ENCODE assay signal across 18 cellular contexts in the genomic region with DNA sequence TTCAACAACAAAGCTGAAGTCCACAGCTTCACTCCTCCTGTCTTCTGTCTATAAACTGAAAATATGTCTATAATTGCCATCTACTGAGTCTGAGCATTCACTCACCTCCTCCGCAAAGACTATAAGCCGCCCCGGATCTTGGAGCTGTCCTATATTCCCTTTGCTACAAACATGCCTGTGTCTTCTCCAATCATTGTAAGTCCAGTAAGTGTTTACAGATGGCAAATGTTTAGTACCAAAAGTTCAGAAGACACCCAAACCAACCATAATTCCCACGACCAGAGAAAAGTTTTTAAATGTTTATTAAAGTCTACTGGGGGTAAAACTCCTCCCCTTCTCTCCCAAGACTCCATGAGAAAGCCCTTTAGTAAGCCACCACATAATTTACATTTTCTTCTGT.
DNase-seq lines count a peak whose midpoint lies in the region; ATAC-seq, FAIRE-seq and TF ChIP-seq lines count a peak whose summit lies in the region.
"Had no signal": no experiment of that assay in that cellular context is flagged by ENCODE, and none has a peak within 500 bp of the region (broad histone marks: within the 10 kb centered on the region; RNA-seq: fewer than 3 reads in every experiment).

No MANE protein-coding gene starts in this region.

- H3K9ac ChIP-seq in mesenchymal stem cell (ENCODE audit: low read length), result no peak overlapping the region

- ATAC-seq in GM21367 (IDR thresholded peaks at IDR 0.05; ENCODE audit: unreplicated experiment) (no peak), HG03571 (IDR thresholded peaks at IDR 0.05; ENCODE audit: unreplicated experiment) (no peak)
- ATAC-seq in activated CD8-positive, alpha-beta T cell treated with anti-CD3 and anti-CD28 coated beads for 36 hours, result no peak
- ATAC-seq: HepG2 had no signal

- no peak overlapping the region for H2BK15ac ChIP-seq in mesenchymal stem cell (ENCODE audit: low read depth, poor library complexity, severe bottlenecking)

- H3K23ac ChIP-seq in mesenchymal stem cell (ENCODE audit: low read length in 2 of 2), result no peak overlapping the region

- H4K91ac ChIP-seq in mesenchymal stem cell (ENCODE audit: low read length), result no peak overlapping the region

- no peak overlapping the region for H2BK120ac ChIP-seq in mesenchymal stem cell (ENCODE audit: low read depth, low read length)

- intact Hi-C loops in A673 (cut with micrococcal nuclease; ENCODE audit: unreplicated experiment), result no loop called here
- intact Hi-C loops in activated CD8-positive, alpha-beta T cell treated with anti-CD3 and anti-CD28 coated beads for 36 hours (cut with micrococcal nuclease), result no loop called here

- H3K36me3 ChIP-seq in A673 (ENCODE audit: insufficient read depth, low read length, poor library complexity, severe bottlenecking) (no peaks in the 10 kb centered on the region), mesenchymal stem cell (ENCODE audit: control insufficient read depth in 1 of 2, insufficient read depth in 2 of 2, low read depth in 1 of 2, low read length in 2 of 2) (peaks cover 0 to 19% of the 10 kb centered on the region in 2 experiments)
- H3K36me3 ChIP-seq: SJCRH30 had no signal

- peaks cover 3% of the 10 kb centered on the region for H3K36me3 Mint-ChIP-seq in IgD-negative memory B cell
- no peaks in the 10 kb centered on the region for H3K36me3 Mint-ChIP-seq in activated CD8-positive, alpha-beta T cell treated with anti-CD3 and anti-CD28 coated beads for 36 hours (ENCODE audit: low read depth)

- H3K27ac ChIP-seq in A673 (ENCODE audit: low read depth, low read length, poor library complexity, severe bottlenecking) (peak overlapping the region; percentile 55), mesenchymal stem cell (ENCODE audit: low read length, poor library complexity, severe bottlenecking) (no peak overlapping the region)
- H3K27ac ChIP-seq: SJCRH30 had no signal

- H3K14ac ChIP-seq in mesenchymal stem cell (ENCODE audit: low read length in 2 of 2), result no peak overlapping the region

- H3K4me1 ChIP-seq in A673 (ENCODE audit: insufficient read depth, low read length, poor library complexity, severe bottlenecking), result peaks cover 51% of the 10 kb centered on the region
- peaks cover 2% of the 10 kb centered on the region for H3K4me1 ChIP-seq in mesenchymal stem cell (ENCODE audit: control insufficient read depth, insufficient read depth, low read depth, low read length)

- peak overlapping the region in 2 of 3 donors; percentile 9 to 14 for H3K27ac Mint-ChIP-seq in IgD-negative memory B cell
- no peak overlapping the region for H3K27ac Mint-ChIP-seq in activated CD8-positive, alpha-beta T cell treated with anti-CD3 and anti-CD28 coated beads for 36 hours
- H3K27ac Mint-ChIP-seq: HFFc6 had no signal

- POLR2A ChIA-PET in A673 (lab: Charles Lee; ENCODE audit: low non-redundant PET), result no interaction called here
- POLR2A ChIA-PET in activated CD8-positive, alpha-beta T cell treated with anti-CD3 and anti-CD28 coated beads for 36 hours (lab: Charles Lee), result no interaction called here

- peak overlapping the region in 1 of 2 experiments; percentile 34 for H3K18ac ChIP-seq in mesenchymal stem cell (ENCODE audit: low read depth in 1 of 2, low read length in 2 of 2)

- no peak overlapping the region for H3K4me3 Mint-ChIP-seq in IgD-negative memory B cell
- no peak overlapping the region for H3K4me3 Mint-ChIP-seq in activated CD8-positive, alpha-beta T cell treated with anti-CD3 and anti-CD28 coated beads for 36 hours
- H3K4me3 Mint-ChIP-seq: HFFc6 had no signal

- DNase-seq in A673 (ENCODE audit: low spot score), result peak; percentile 14
- peak; percentile 45 for DNase-seq in mesenchymal stem cell
- DNase-seq in central memory CD4-positive, alpha-beta T cell, result no peak
- no peak for DNase-seq in activated CD8-positive, alpha-beta T cell treated with anti-CD3 and anti-CD28 coated beads for 36 hours
- DNase-seq: C1 segment of cervical spinal cord, DMS79, HFFc6, KG1, NCI-H1417, NCI-H187, NCI-H526, SJCRH30 had no signal

- 58% methylated on average over 3 of the region's 4 CpGs for WGBS in mesenchymal stem cell

- CTCF ChIA-PET in A673 (lab: Charles Lee), result no interaction called here
- CTCF ChIA-PET in activated CD8-positive, alpha-beta T cell treated with anti-CD3 and anti-CD28 coated beads for 36 hours (lab: Charles Lee), result no interaction called here

- H3K4me3 ChIP-seq in A673 (ENCODE audit: low read depth, low read length, poor library complexity, severe bottlenecking), result no peak overlapping the region
- no peak overlapping the region for H3K4me3 ChIP-seq in mesenchymal stem cell (ENCODE audit: insufficient read depth in 1 of 2, low read depth in 1 of 2, low read length in 2 of 2)
- H3K4me3 ChIP-seq: SJCRH30 had no signal

- TF ChIP-seq CTCF in A673 (conservative IDR thresholded peaks at IDR 0.05; ENCODE audit: low read depth, low read length), result no peak
- no peak for TF ChIP-seq CTCF in activated CD8-positive, alpha-beta T cell treated with anti-CD3 and anti-CD28 coated beads for 36 hours (IDR thresholded peaks at IDR 0.05)

- peak overlapping the region; percentile 31 for H4K8ac ChIP-seq in mesenchymal stem cell (ENCODE audit: low read length)

- H3K9me3 ChIP-seq in A673 (ENCODE audit: low read depth, low read length, poor library complexity, severe bottlenecking) (no peaks in the 10 kb centered on the region), mesenchymal stem cell (ENCODE audit: control insufficient read depth, low read length) (no peaks in the 10 kb centered on the region)
- H3K9me3 ChIP-seq: SJCRH30 had no signal

- H3K27me3 ChIP-seq in A673 (replicated peaks; ENCODE audit: insufficient read depth, low read depth, low read length, poor library complexity), result no peaks in the 10 kb centered on the region
- H3K27me3 ChIP-seq in mesenchymal stem cell (ENCODE audit: control insufficient read depth in 1 of 2, insufficient read depth in 1 of 2, low read length in 2 of 2), result no peaks in the 10 kb centered on the region
- H3K27me3 ChIP-seq: SJCRH30 had no signal

- no peak overlapping the region for H3K4me2 ChIP-seq in mesenchymal stem cell (ENCODE audit: low read length, poor library complexity, severe bottlenecking)

- H2BK12ac ChIP-seq in mesenchymal stem cell (ENCODE audit: low read length in 2 of 2), result peak overlapping the region in 1 of 2 experiments; percentile 54

- BruUV-seq in A673 (replicated peaks; lab: Mats Ljungman, UMichigan), result no TSS peak

- H3K9me3 Mint-ChIP-seq in IgD-negative memory B cell, result no peaks in the 10 kb centered on the region
- H3K9me3 Mint-ChIP-seq in activated CD8-positive, alpha-beta T cell treated with anti-CD3 and anti-CD28 coated beads for 36 hours, result no peaks in the 10 kb centered on the region
- H3K9me3 Mint-ChIP-seq: HFFc6 had no signal

- no peaks in the 10 kb centered on the region for H3K27me3 Mint-ChIP-seq in IgD-negative memory B cell
- no peaks in the 10 kb centered on the region for H3K27me3 Mint-ChIP-seq in activated CD8-positive, alpha-beta T cell treated with anti-CD3 and anti-CD28 coated beads for 36 hours

- peaks cover 31 to 61% (median 55%) of the 10 kb centered on the region in 3 donors for H3K4me1 Mint-ChIP-seq in IgD-negative memory B cell
- peaks cover 4% of the 10 kb centered on the region for H3K4me1 Mint-ChIP-seq in activated CD8-positive, alpha-beta T cell treated with anti-CD3 and anti-CD28 coated beads for 36 hours (ENCODE audit: low read depth)

- H2AK5ac ChIP-seq in mesenchymal stem cell (ENCODE audit: low read length, severe bottlenecking), result peak overlapping the region; percentile 63

- H3K4ac ChIP-seq in mesenchymal stem cell (ENCODE audit: low read depth in 1 of 2, low read length in 2 of 2), result peak overlapping the region in 1 of 2 experiments; percentile 67

- no peak overlapping the region for H2BK5ac ChIP-seq in mesenchymal stem cell (ENCODE audit: low read depth, low read length, poor library complexity, severe bottlenecking)

- peak; percentile 80 for FAIRE-seq in endometrium (lab: Jason Lieb, UNC)
- FAIRE-seq: H54, HepG2 had no signal

- H3K79me1 ChIP-seq in mesenchymal stem cell (replicated peaks; ENCODE audit: low read length, poor library complexity, severe bottlenecking), result no peaks in the 10 kb centered on the region

- no peak overlapping the region for H2AFZ ChIP-seq in mesenchymal stem cell (ENCODE audit: low read depth, low read length)

Comparison
In these comparisons a context has a peak if more than half of its experiments do, and no peak if none do; other contexts are left out.
1. DNase-seq: peak in A673 (single experiment) and mesenchymal stem cell (single experiment); none in central memory CD4-positive, alpha-beta T cell (single experiment) and activated CD8-positive, alpha-beta T cell treated with anti-CD3 and anti-CD28 coated beads for 36 hours (single experiment).